ENCODE assay signal across 19 cellular contexts in genomic region chr15:22907161-22907950, GRCh38.
A peak's percentile ranks its signal among the peaks of the same experiment; 100 is the strongest.
DNase-seq lines count a peak whose midpoint lies in the region; ATAC-seq and TF ChIP-seq lines count a peak whose summit lies in the region.
"Had no signal": no experiment of that assay in that cellular context is flagged by ENCODE, and none has a peak within 500 bp of the region (broad histone marks: within the 10 kb centered on the region; RNA-seq: fewer than 3 reads in every experiment).

No MANE protein-coding gene starts in this region.

- intact Hi-C loops in HCT116 (cut with micrococcal nuclease) (no loop called here), body of pancreas (cut with DNase I) (no loop called here), esophagus muscularis mucosa (cut with DNase I) (no loop called here)

- POLR2A ChIA-PET in HCT116 (lab: Charles Lee): interaction anchor here (1.1 kb wide), 1 partner anchor 9 kb away, joined by 4 read pairs; no protein-coding TSS in a partner anchor

- peaks cover 7% of the 10 kb centered on the region; the same call in 1 of the 2 replicates for H3K9me3 ChIP-seq in BLaER1
- H3K9me3 ChIP-seq in HCT116 (ENCODE audit: control insufficient read depth in 1 of 2, insufficient read depth in 1 of 2, low read depth in 1 of 2, low read length in 2 of 2): no peaks in the 10 kb centered on the region
- no peaks in the 10 kb centered on the region for H3K9me3 ChIP-seq in osteoblast (ENCODE audit: low read depth, low read length)
- H3K9me3 ChIP-seq in body of pancreas: no peaks in the 10 kb centered on the region
- H3K9me3 ChIP-seq in esophagus muscularis mucosa: no peaks in the 10 kb centered on the region

- 90 to 96% methylated on average over 9 to 16 of the region's 16 CpGs for WGBS in body of pancreas, 2 donors
- 94% methylated on average over 15 of the region's 16 CpGs for WGBS in esophagus muscularis mucosa

- TF ChIP-seq RAD21 in HCT116 (IDR thresholded peaks at IDR 0.05; ENCODE audit: low read depth): no peak

- H3K4me3 ChIP-seq in BLaER1: no peak overlapping the region
- H3K4me3 ChIP-seq in HCT116 (replicated peaks in 1 of 2; ENCODE audit: low read depth in 1 of 2, low read length in 2 of 2): no peak overlapping the region
- no peak overlapping the region for H3K4me3 ChIP-seq in osteoblast (ENCODE audit: insufficient read depth, low read length)
- no peak overlapping the region for H3K4me3 ChIP-seq in body of pancreas
- no peak overlapping the region for H3K4me3 ChIP-seq in esophagus muscularis mucosa
- H3K4me3 ChIP-seq: GM12878, GM23338 had no signal

- DNase-seq in HCT116 (ENCODE audit: low read depth, low spot score): no peak
- peak; percentile 68 for DNase-seq in chondrocyte (ENCODE audit: low spot score)
- peak; percentile 38 for DNase-seq in osteoblast (ENCODE audit: insufficient read length, low spot score, missing footprints)
- DNase-seq in body of pancreas: no peak
- DNase-seq in esophagus muscularis mucosa (ENCODE audit: extremely low spot score): no peak
- DNase-seq: 8988T; CD4-positive, alpha-beta T cell; CD8-positive, alpha-beta memory T cell; DMS 273 treated with DMSO at 0.1 percent for 48 hours; DMS79; EL; GDM1; H9; HFFc6 had no signal

- RAD21 ChIA-PET in HCT116 (lab: Charles Lee; ENCODE audit: low non-redundant PET in 1 of 2, low total read pairs in 2 of 2, uncharacterized antibody in 2 of 2, unreplicated experiment in 2 of 2): no interaction called here

- no peak overlapping the region for H3K4me3 Mint-ChIP-seq in chondrocyte (ENCODE audit: unreplicated experiment)
- no peak overlapping the region for H3K4me3 Mint-ChIP-seq in activated T-helper 17 cell treated with anti-CD3 and anti-CD28 coated beads, Interleukin-2, amount 50 U/mL, for 72 hours
- H3K4me3 Mint-ChIP-seq: CD14-positive monocyte; CD4-positive, alpha-beta T cell; CD8-positive, alpha-beta memory T cell; GM23338; H9; HFFc6 had no signal

- H2AFZ ChIP-seq in HCT116 (ENCODE audit: low read depth, low read length, poor library complexity, severe bottlenecking) (no peak overlapping the region), osteoblast (ENCODE audit: low read length) (no peak overlapping the region)
- H2AFZ ChIP-seq: GM23338 had no signal

- H3K9ac ChIP-seq in BLaER1 (no peak overlapping the region), HCT116 (ENCODE audit: low read length) (no peak overlapping the region)

- no peaks in the 10 kb centered on the region for H3K27me3 Mint-ChIP-seq in chondrocyte (ENCODE audit: low read depth)
- no peaks in the 10 kb centered on the region for H3K27me3 Mint-ChIP-seq in activated T-helper 17 cell treated with anti-CD3 and anti-CD28 coated beads, Interleukin-2, amount 50 U/mL, for 72 hours
- H3K27me3 Mint-ChIP-seq: CD4-positive, alpha-beta T cell; CD8-positive, alpha-beta memory T cell had no signal

- H3K36me3 ChIP-seq in BLaER1 (peaks cover 59% of the 10 kb centered on the region), HCT116 (ENCODE audit: control insufficient read depth in 1 of 2, insufficient read depth in 2 of 2, low read length in 2 of 2) (peaks cover 26 to 51% of the 10 kb centered on the region in 2 experiments), osteoblast (ENCODE audit: insufficient read depth, low read length) (peaks cover 70% of the 10 kb centered on the region), body of pancreas (replicated peaks in 1 of 2; ENCODE audit: insufficient read depth in 1 of 2, low read depth in 2 of 2) (peaks cover 0 to 43% of the 10 kb centered on the region in 2 donors), esophagus muscularis mucosa (peaks cover 75 to 89% (median 79%) of the 10 kb centered on the region in 4 donors)

- CTCF ChIA-PET in HCT116 (lab: Charles Lee): no interaction called here

- ATAC-seq in HCT116 (no peak), body of pancreas (no peak)
- no peak for ATAC-seq in activated T-helper 17 cell treated with anti-CD3 and anti-CD28 coated beads, Interleukin-2, amount 50 U/mL, for 72 hours (replicated peaks)
- ATAC-seq: GM12878, GM23338 had no signal

- H3K4me1 ChIP-seq in BLaER1 (peaks cover 77% of the 10 kb centered on the region), HCT116 (ENCODE audit: control insufficient read depth in 1 of 2, insufficient read depth in 2 of 2, low read length in 2 of 2) (no peaks in the 10 kb centered on the region), osteoblast (ENCODE audit: insufficient read depth, low read length) (no peaks in the 10 kb centered on the region), body of pancreas (peaks cover 19% of the 10 kb centered on the region), esophagus muscularis mucosa (no peaks in the 10 kb centered on the region)

- H3K4me2 ChIP-seq in BLaER1 (peak overlapping the region; percentile 66), HCT116 (ENCODE audit: low read length) (no peak overlapping the region), osteoblast (ENCODE audit: insufficient read depth, low read length) (no peak overlapping the region)
- H3K4me2 ChIP-seq: GM23338 had no signal

- no peak for TF ChIP-seq EP300 in esophagus muscularis mucosa (IDR thresholded peaks at IDR 0.05)

- H3K27me3 ChIP-seq in BLaER1: no peaks in the 10 kb centered on the region
- no peaks in the 10 kb centered on the region for H3K27me3 ChIP-seq in HCT116 (ENCODE audit: insufficient read depth, low read length)
- no peaks in the 10 kb centered on the region for H3K27me3 ChIP-seq in osteoblast (ENCODE audit: insufficient read depth, low read length)
- no peaks in the 10 kb centered on the region for H3K27me3 ChIP-seq in body of pancreas
- no peaks in the 10 kb centered on the region for H3K27me3 ChIP-seq in esophagus muscularis mucosa

- H3K9me3 Mint-ChIP-seq in chondrocyte (ENCODE audit: low read depth): no peaks in the 10 kb centered on the region
- no peaks in the 10 kb centered on the region for H3K9me3 Mint-ChIP-seq in activated T-helper 17 cell treated with anti-CD3 and anti-CD28 coated beads, Interleukin-2, amount 50 U/mL, for 72 hours
- H3K9me3 Mint-ChIP-seq: CD14-positive monocyte; CD4-positive, alpha-beta T cell; CD8-positive, alpha-beta memory T cell; GM23338; H9; HFFc6 had no signal

- TF ChIP-seq CTCF in HCT116 (IDR thresholded peaks at IDR 0.05 in 2 of 3, conservative IDR thresholded peaks at IDR 0.05 in 1 of 3; ENCODE audit: borderline replicate concordance in 1 of 3, insufficient read depth in 1 of 3, low read depth in 2 of 3, low read length in 2 of 3) (no peak), chondrocyte (IDR thresholded peaks at IDR 0.05) (no peak), osteoblast (IDR thresholded peaks at IDR 0.05; ENCODE audit: extremely low read depth, low read depth, low read length) (no peak), body of pancreas (IDR thresholded peaks at IDR 0.05) (no peak), esophagus muscularis mucosa (IDR thresholded peaks at IDR 0.05) (no peak)

- H3K9me2 ChIP-seq in HCT116 (ENCODE audit: insufficient read depth): no peaks in the 10 kb centered on the region

- no peak overlapping the region for H3K27ac Mint-ChIP-seq in chondrocyte (ENCODE audit: unreplicated experiment)
- H3K27ac Mint-ChIP-seq in activated T-helper 17 cell treated with anti-CD3 and anti-CD28 coated beads, Interleukin-2, amount 50 U/mL, for 72 hours: no peak overlapping the region
- H3K27ac Mint-ChIP-seq: CD4-positive, alpha-beta T cell; H9; HFFc6 had no signal

- TSS peak; percentile 4 for BruUV-seq in HCT116 (replicated peaks; lab: Mats Ljungman, UMichigan)

- H3K36me3 Mint-ChIP-seq in chondrocyte (ENCODE audit: low read depth): peaks cover 42% of the 10 kb centered on the region
- peaks cover 43% of the 10 kb centered on the region for H3K36me3 Mint-ChIP-seq in activated T-helper 17 cell treated with anti-CD3 and anti-CD28 coated beads, Interleukin-2, amount 50 U/mL, for 72 hours (ENCODE audit: low read depth)

- H3K79me2 ChIP-seq in HCT116 (ENCODE audit: insufficient read depth, low read length): no peaks in the 10 kb centered on the region
- no peaks in the 10 kb centered on the region for H3K79me2 ChIP-seq in osteoblast (ENCODE audit: insufficient read depth, low read length)

- peak overlapping the region; percentile 33 for H3K27ac ChIP-seq in BLaER1
- no peak overlapping the region for H3K27ac ChIP-seq in HCT116 (ENCODE audit: low read depth, low read length)
- H3K27ac ChIP-seq in osteoblast (ENCODE audit: low read depth, low read length): no peak overlapping the region
- no peak overlapping the region for H3K27ac ChIP-seq in body of pancreas
- no peak overlapping the region for H3K27ac ChIP-seq in esophagus muscularis mucosa (replicated peaks in 1 of 4)

- no peaks in the 10 kb centered on the region for H3K4me1 Mint-ChIP-seq in chondrocyte (ENCODE audit: low read depth)
- peaks cover 5% of the 10 kb centered on the region for H3K4me1 Mint-ChIP-seq in activated T-helper 17 cell treated with anti-CD3 and anti-CD28 coated beads, Interleukin-2, amount 50 U/mL, for 72 hours
- H3K4me1 Mint-ChIP-seq: CD14-positive monocyte; CD8-positive, alpha-beta memory T cell; GM23338; H9 had no signal

- TF ChIP-seq POLR2A in HCT116 (IDR thresholded peaks at IDR 0.05; ENCODE audit: borderline replicate concordance, extremely low read depth, insufficient read depth, insufficient read length) (no peak), body of pancreas (IDR thresholded peaks at IDR 0.05) (no peak), esophagus muscularis mucosa (IDR thresholded peaks at IDR 0.05; ENCODE audit: low read depth) (no peak)

- no peaks in the 10 kb centered on the region for H4K20me1 ChIP-seq in BLaER1
- H4K20me1 ChIP-seq in HCT116 (ENCODE audit: insufficient read depth): no peaks in the 10 kb centered on the region
- no peaks in the 10 kb centered on the region for H4K20me1 ChIP-seq in osteoblast (ENCODE audit: insufficient read depth, low read length)

TF ChIP-seq in HCT116, 20 proteins besides CTCF, POLR2A, EP300 and RAD21 (continues in another document):
- no peak for TF ChIP-seq EGR1 (IDR thresholded peaks at IDR 0.05; ENCODE audit: low read depth)
- TF ChIP-seq, protein P1, sequence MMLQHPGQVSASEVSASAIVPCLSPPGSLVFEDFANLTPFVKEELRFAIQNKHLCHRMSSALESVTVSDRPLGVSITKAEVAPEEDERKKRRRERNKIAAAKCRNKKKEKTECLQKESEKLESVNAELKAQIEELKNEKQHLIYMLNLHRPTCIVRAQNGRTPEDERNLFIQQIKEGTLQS (IDR thresholded peaks at IDR 0.05): no peak
- TF ChIP-seq, protein P2, sequence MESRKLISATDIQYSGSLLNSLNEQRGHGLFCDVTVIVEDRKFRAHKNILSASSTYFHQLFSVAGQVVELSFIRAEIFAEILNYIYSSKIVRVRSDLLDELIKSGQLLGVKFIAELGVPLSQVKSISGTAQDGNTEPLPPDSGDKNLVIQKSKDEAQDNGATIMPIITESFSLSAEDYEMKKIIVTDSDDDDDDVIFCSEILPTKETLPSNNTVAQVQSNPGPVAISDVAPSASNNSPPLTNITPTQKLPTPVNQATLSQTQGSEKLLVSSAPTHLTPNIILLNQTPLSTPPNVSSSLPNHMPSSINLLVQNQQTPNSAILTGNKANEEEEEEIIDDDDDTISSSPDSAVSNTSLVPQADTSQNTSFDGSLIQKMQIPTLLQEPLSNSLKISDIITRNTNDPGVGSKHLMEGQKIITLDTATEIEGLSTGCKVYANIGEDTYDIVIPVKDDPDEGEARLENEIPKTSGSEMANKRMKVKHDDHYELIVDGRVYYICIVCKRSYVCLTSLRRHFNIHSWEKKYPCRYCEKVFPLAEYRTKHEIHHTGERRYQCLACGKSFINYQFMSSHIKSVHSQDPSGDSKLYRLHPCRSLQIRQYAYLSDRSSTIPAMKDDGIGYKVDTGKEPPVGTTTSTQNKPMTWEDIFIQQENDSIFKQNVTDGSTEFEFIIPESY (IDR thresholded peaks at IDR 0.05; ENCODE audit: extremely low read depth, insufficient replicate concordance, low read length): no peak

Comparison
In these comparisons a context has a peak if more than half of its experiments do, and no peak if none do; other contexts are left out.
1. DNase-seq: peak in chondrocyte (single experiment) and osteoblast (single experiment); none in HCT116 (single experiment), body of pancreas (0 of 4) and esophagus muscularis mucosa (single experiment).